In genomic region chr3:140500473-140500872, GRCh38 we compare ENCODE assay signal across 1 cellular context.
TF ChIP-seq lines count a peak whose summit lies in the region.

No MANE protein-coding gene starts in this region.

TF ChIP-seq in GM23338, 12 proteins besides CTCF, POLR2A, EP300 and RAD21 (continued from another document):
- TF ChIP-seq ZNF462 (CRISPR knock-in tag; IDR thresholded peaks at IDR 0.05): no peak
